In genomic region chrX:9911479-9911878, GRCh38 we compare ENCODE assay signal across 15 cellular contexts. TPM values are rescaled to one million over a fixed set of nuclear protein-coding genes. Genes with fewer than 3 reads are reported as not detected.
DNase-seq lines count a peak whose midpoint lies in the region; ATAC-seq, FAIRE-seq and TF ChIP-seq lines count a peak whose summit lies in the region.
"Had no signal": no experiment of that assay in that cellular context is flagged by ENCODE, and none has a peak within 500 bp of the region (broad histone marks: within the 10 kb centered on the region; RNA-seq: fewer than 3 reads in every experiment).

No MANE protein-coding gene starts in this region.

- H3K4me2 ChIP-seq in astrocyte (ENCODE audit: low read length): peak overlapping the region; percentile 84

- H3K9me3 Mint-ChIP-seq in astrocyte (ENCODE audit: unreplicated experiment): no peaks in the 10 kb centered on the region
- H3K9me3 Mint-ChIP-seq in glutamatergic neuron (ENCODE audit: unreplicated experiment): no peaks in the 10 kb centered on the region

- peaks cover 33% of the 10 kb centered on the region for H3K4me1 Mint-ChIP-seq in astrocyte (ENCODE audit: low read depth, unreplicated experiment)
- H3K4me1 Mint-ChIP-seq in glutamatergic neuron (ENCODE audit: low read depth, unreplicated experiment): peaks cover 13% of the 10 kb centered on the region

- intact Hi-C loops in prostate gland (cut with DNase I): no loop called here

- DNase-seq in A172 (ENCODE audit: low spot score) (peak; percentile 46), HT1080 (ENCODE audit: low read depth) (peak; percentile 76), astrocyte (ENCODE audit: low read depth) (peak; percentile 72), glutamatergic neuron (no peak), prostate gland (ENCODE audit: low spot score) (no peak), HUDEP-2 (lab: John Stamatoyannopoulos, UW; ENCODE audit: unreplicated experiment in 76 of 76) (no peak), substantia nigra (lab: John Stamatoyannopoulos, UW) (no peak)
- DNase-seq: activated CD8-positive, alpha-beta memory T cell treated with anti-CD3 and anti-CD28 coated beads for 24 hours; activated naive CD4-positive, alpha-beta T cell treated with Interleukin-2 at 50 U/mL for 16 hours; KG1; NCI-H2081 treated with DMSO at 0.1 percent for 48 hours; T-helper 9 cell had no signal

- peaks cover 18% of the 10 kb centered on the region for H3K79me2 ChIP-seq in astrocyte (ENCODE audit: insufficient read depth, low read length)

- no peaks in the 10 kb centered on the region for H3K27me3 ChIP-seq in astrocyte (ENCODE audit: insufficient read depth, low read length)
- no peaks in the 10 kb centered on the region for H3K27me3 ChIP-seq in prostate gland (replicated peaks; ENCODE audit: insufficient read depth)

- no peaks in the 10 kb centered on the region for H3K27me3 Mint-ChIP-seq in astrocyte (ENCODE audit: low read depth, unreplicated experiment)
- no peaks in the 10 kb centered on the region for H3K27me3 Mint-ChIP-seq in glutamatergic neuron (ENCODE audit: unreplicated experiment)

- H3K36me3 ChIP-seq in astrocyte (ENCODE audit: insufficient read depth, low read length) (no peaks in the 10 kb centered on the region), prostate gland (no peaks in the 10 kb centered on the region)

- TF ChIP-seq CTCF in astrocyte (IDR thresholded peaks at IDR 0.05; ENCODE audit: insufficient read depth, low read depth, low read length) (no peak), glutamatergic neuron (IDR thresholded peaks at IDR 0.05; ENCODE audit: partially characterized antibody, unreplicated experiment) (no peak), prostate gland (IDR thresholded peaks at IDR 0.05) (no peak)

- no peak for ATAC-seq in GM19395 (IDR thresholded peaks at IDR 0.05; ENCODE audit: unreplicated experiment)

- no peak for TF ChIP-seq POLR2A in prostate gland (IDR thresholded peaks at IDR 0.05)

- no peak overlapping the region for H3K4me3 ChIP-seq in astrocyte (ENCODE audit: insufficient read depth, low read depth, low read length)
- no peak overlapping the region for H3K4me3 ChIP-seq in prostate gland
- H3K4me3 ChIP-seq: coronary artery had no signal

- no peaks in the 10 kb centered on the region for H4K20me1 ChIP-seq in astrocyte (ENCODE audit: insufficient read depth, low read length)

- peak overlapping the region; percentile 50 for H3K9ac ChIP-seq in astrocyte (ENCODE audit: low read length)

- no peak overlapping the region for H2AFZ ChIP-seq in astrocyte (ENCODE audit: low read depth, low read length)

- H3K9me3 ChIP-seq in astrocyte (ENCODE audit: insufficient read depth, low read depth, low read length) (no peaks in the 10 kb centered on the region), prostate gland (no peaks in the 10 kb centered on the region)

- FAIRE-seq in astrocyte (lab: Jason Lieb, UNC): no peak

- H3K27ac Mint-ChIP-seq in astrocyte (ENCODE audit: unreplicated experiment): peak overlapping the region; percentile 72
- H3K27ac Mint-ChIP-seq in glutamatergic neuron (ENCODE audit: unreplicated experiment): peak overlapping the region; percentile 40

- no peaks in the 10 kb centered on the region for H3K36me3 Mint-ChIP-seq in astrocyte (ENCODE audit: low read depth, unreplicated experiment)
- no peaks in the 10 kb centered on the region for H3K36me3 Mint-ChIP-seq in glutamatergic neuron (ENCODE audit: unreplicated experiment)

- no peak overlapping the region for H3K4me3 Mint-ChIP-seq in astrocyte (ENCODE audit: unreplicated experiment)
- H3K4me3 Mint-ChIP-seq in glutamatergic neuron (ENCODE audit: unreplicated experiment): no peak overlapping the region

- H3K4me1 ChIP-seq in astrocyte (ENCODE audit: insufficient read depth, low read length) (peaks cover 36% of the 10 kb centered on the region), prostate gland (replicated peaks) (no peaks in the 10 kb centered on the region)

- H3K27ac ChIP-seq in astrocyte (ENCODE audit: low read depth, low read length) (peak overlapping the region; percentile 63), prostate gland (no peak overlapping the region), substantia nigra (ENCODE audit: low read depth, low read length, poor library complexity, severe bottlenecking) (no peak overlapping the region)
- H3K27ac ChIP-seq: coronary artery had no signal

- 74% methylated on average over 7 of the region's 7 CpGs for WGBS in prostate gland

RNA-seq across cellular contexts. Expression of gene CLDN34, which starts 55.7 kb away (rescaled TPM):
- total RNA-seq in A172 (2014; rRNA removed; shearing (Covaris generic)): not detected in 2 replicates
- not detected in 2 replicates for total RNA-seq in HT1080 (2014; rRNA removed; shearing (Covaris generic))
- 0.30 TPM in 1 of 2 replicates, not detected in the other for polyA plus RNA-seq in HT1080 (2015; cell fraction: cytosol; rRNA removed)
- polyA plus RNA-seq in HT1080 (2015; cell fraction: nucleus; rRNA removed): 0.51 TPM in 1 of 2 replicates, not detected in the other
- total RNA-seq in astrocyte: 0.36 TPM in 1 of 2 replicates, not detected in the other
- total RNA-seq in glutamatergic neuron (ENCODE audit: unreplicated experiment): not detected
- total RNA-seq in prostate gland: under 1 TPM in 1 of 2 donors, not detected in 1; 0.36 TPM
- total RNA-seq: OCI-LY7 had no signal

Comparison
In these comparisons a context has a peak if more than half of its experiments do, and no peak if none do; other contexts are left out.
1. DNase-seq: peak in A172 (single experiment), HT1080 (single experiment) and astrocyte (single experiment); none in glutamatergic neuron (single experiment), prostate gland (single experiment), HUDEP-2 (0 of 76) and substantia nigra (0 of 49).